12 cellular contexts compared by ENCODE assay signal in the genomic region with DNA sequence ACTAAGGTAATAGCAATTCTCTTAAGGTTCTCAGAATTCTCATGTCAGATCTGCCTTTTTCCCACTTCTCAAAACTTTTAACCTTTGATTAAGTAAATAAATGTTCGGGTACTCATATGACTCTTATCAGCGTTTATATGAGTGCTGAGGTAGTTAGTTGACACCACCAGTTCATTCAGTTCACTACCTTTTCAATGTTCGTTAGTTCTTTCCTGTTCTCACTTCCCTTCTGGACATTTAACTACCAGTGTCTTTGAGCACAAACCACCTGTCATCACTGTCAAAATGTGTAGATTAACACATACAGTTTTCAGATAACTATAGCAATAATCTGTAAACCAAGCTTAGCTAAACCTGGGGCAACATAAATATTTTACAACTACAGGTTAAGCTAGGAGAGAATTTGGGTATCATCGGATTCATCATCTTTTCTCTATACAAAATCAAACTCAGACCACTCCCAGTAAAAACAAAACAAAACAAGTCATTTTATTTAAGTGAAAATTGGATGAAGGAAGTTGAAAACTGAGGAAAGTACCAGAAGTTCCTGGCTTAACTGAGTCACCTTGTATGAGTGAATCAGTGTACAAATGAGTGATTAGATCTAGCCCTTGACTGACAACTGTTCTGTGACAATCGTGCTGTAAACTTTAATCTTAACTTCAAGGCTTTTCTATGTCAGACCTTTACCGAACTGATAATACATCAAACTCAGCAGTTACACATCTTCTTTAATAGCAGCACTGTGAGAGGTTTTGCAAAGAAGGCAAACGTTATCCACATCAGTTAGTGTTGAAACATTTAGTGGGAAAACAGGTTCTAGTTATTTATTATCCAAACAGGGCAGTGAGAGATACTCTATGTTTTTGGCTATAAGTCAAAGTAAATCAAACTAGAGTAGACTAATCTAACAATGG. TPM values are rescaled to one million over a fixed set of nuclear protein-coding genes. Genes with fewer than 3 reads are reported as not detected.
DNase-seq lines count a peak whose midpoint lies in the region; ATAC-seq, FAIRE-seq and TF ChIP-seq lines count a peak whose summit lies in the region.
"Had no signal": no experiment of that assay in that cellular context is flagged by ENCODE, and none has a peak within 500 bp of the region (broad histone marks: within the 10 kb centered on the region; RNA-seq: fewer than 3 reads in every experiment).

No MANE protein-coding gene starts in this region.

- no peak for TF ChIP-seq POLR2A in A549 (IDR thresholded peaks at IDR 0.05; ENCODE audit: low read length)

- H3K9me3 ChIP-seq in A549, result no peaks in the 10 kb centered on the region

- TF ChIP-seq CTCF in A549 (IDR thresholded peaks at IDR 0.05), result no peak

- H3K27ac ChIP-seq in A549, result peak overlapping the region in 1 of 2 experiments; percentile 55; a peak in 1 of 6 replicates
- H3K27ac ChIP-seq: C4-2B had no signal

- intact Hi-C loops in activated T-helper 1 cell treated with anti-CD3 and anti-CD28 coated beads, Interleukin-12 subunit alpha, Interleukin-12 subunit beta, Interleukin-2, Interleukin-4 antibody, amounts not matched to agents 30 ng/mL and 10 ng/mL and 1 ng/mL, durations not matched to agents 14 hours and 24 hours and 36 hours (cut with micrococcal nuclease), result no loop called here

- ATAC-seq in A549 (peak; percentile 26 to 62; a peak in 3 of 6 replicates), GM19043 (IDR thresholded peaks at IDR 0.05; ENCODE audit: low read depth, unreplicated experiment) (peak; percentile 85), HG02970 (IDR thresholded peaks at IDR 0.05; ENCODE audit: low FRiP score, unreplicated experiment) (peak; percentile 82)
- ATAC-seq in activated T-helper 17 cell treated with anti-CD3 and anti-CD28 coated beads, Interleukin-2, amount 50 U/mL, for 72 hours (replicated peaks), result peak; percentile 91
- ATAC-seq: T-cell had no signal

- H3K4me3 Mint-ChIP-seq in activated T-helper 17 cell treated with anti-CD3 and anti-CD28 coated beads, Interleukin-2, amount 50 U/mL, for 72 hours, result no peak overlapping the region
- H3K4me3 Mint-ChIP-seq in activated T-helper 1 cell treated with anti-CD3 and anti-CD28 coated beads, Interleukin-12 subunit alpha, Interleukin-12 subunit beta, Interleukin-2, Interleukin-4 antibody, amounts not matched to agents 30 ng/mL and 10 ng/mL and 1 ng/mL, durations not matched to agents 14 hours and 24 hours and 36 hours, result no peak overlapping the region
- H3K4me3 Mint-ChIP-seq: IgD-negative memory B cell, T-cell had no signal

- CTCF ChIA-PET in A549 (lab: Yijun Ruan, JAX), result interaction anchor here (1.4 kb wide), 1 partner anchor 73 kb away, joined by 3 read pairs; no protein-coding TSS in a partner anchor

- TF ChIP-seq EP300 in A549 (IDR thresholded peaks at IDR 0.05), result no peak

- FAIRE-seq in A549 (lab: Jason Lieb, UNC), result no peak

- H3K27ac Mint-ChIP-seq in activated T-helper 17 cell treated with anti-CD3 and anti-CD28 coated beads, Interleukin-2, amount 50 U/mL, for 72 hours, result peak overlapping the region; percentile 32
- no peak overlapping the region for H3K27ac Mint-ChIP-seq in activated T-helper 1 cell treated with anti-CD3 and anti-CD28 coated beads, Interleukin-12 subunit alpha, Interleukin-12 subunit beta, Interleukin-2, Interleukin-4 antibody, amounts not matched to agents 30 ng/mL and 10 ng/mL and 1 ng/mL, durations not matched to agents 14 hours and 24 hours and 36 hours
- H3K27ac Mint-ChIP-seq: IgD-negative memory B cell, T-cell had no signal

- POLR2A ChIA-PET in A549 (lab: Yijun Ruan, JAX), result no interaction called here

- no peak for TF ChIP-seq RAD21 in A549 (conservative IDR thresholded peaks at IDR 0.05 in 1 of 2, IDR thresholded peaks at IDR 0.05 in 1 of 2)

- 18% methylated on average over 7 of the region's 7 CpGs for WGBS in A549 (ENCODE audit: missing lambda C conversion rate)

- peaks cover 35% of the 10 kb centered on the region; the same call in 2 of the 3 replicates for H3K4me1 ChIP-seq in A549

- H3K4me3 ChIP-seq in A549, result no peak overlapping the region

- DNase-seq in A549 (ENCODE audit: low read depth in 1 of 2, low spot score in 1 of 2) (peak in 1 of 2 experiments; percentile 9), GOT3 (lab: John Stamatoyannopoulos, UW) (no peak), NCI-H1930 (lab: John Stamatoyannopoulos, UW) (no peak), NCI-H2081 (lab: John Stamatoyannopoulos, UW) (no peak)
- no peak for DNase-seq in activated T-helper 1 cell treated with anti-CD3 and anti-CD28 coated beads, Interleukin-12 subunit alpha, Interleukin-12 subunit beta, Interleukin-2, Interleukin-4 antibody, amounts not matched to agents 30 ng/mL and 10 ng/mL and 1 ng/mL, durations not matched to agents 14 hours and 24 hours and 36 hours (ENCODE audit: low spot score)
- DNase-seq: anterior cingulate cortex, T-cell had no signal

- H3K4me2 ChIP-seq in A549, result peak overlapping the region; percentile 51

- H3K36me3 Mint-ChIP-seq in activated T-helper 17 cell treated with anti-CD3 and anti-CD28 coated beads, Interleukin-2, amount 50 U/mL, for 72 hours (ENCODE audit: low read depth), result no peaks in the 10 kb centered on the region
- no peaks in the 10 kb centered on the region for H3K36me3 Mint-ChIP-seq in activated T-helper 1 cell treated with anti-CD3 and anti-CD28 coated beads, Interleukin-12 subunit alpha, Interleukin-12 subunit beta, Interleukin-2, Interleukin-4 antibody, amounts not matched to agents 30 ng/mL and 10 ng/mL and 1 ng/mL, durations not matched to agents 14 hours and 24 hours and 36 hours (ENCODE audit: low read depth)
- H3K36me3 Mint-ChIP-seq: IgD-negative memory B cell, T-cell had no signal

- H3K4me1 Mint-ChIP-seq in activated T-helper 17 cell treated with anti-CD3 and anti-CD28 coated beads, Interleukin-2, amount 50 U/mL, for 72 hours, result peaks cover 10% of the 10 kb centered on the region
- peaks cover 11% of the 10 kb centered on the region for H3K4me1 Mint-ChIP-seq in activated T-helper 1 cell treated with anti-CD3 and anti-CD28 coated beads, Interleukin-12 subunit alpha, Interleukin-12 subunit beta, Interleukin-2, Interleukin-4 antibody, amounts not matched to agents 30 ng/mL and 10 ng/mL and 1 ng/mL, durations not matched to agents 14 hours and 24 hours and 36 hours (ENCODE audit: low read depth)
- H3K4me1 Mint-ChIP-seq: T-cell had no signal

- peaks cover 27% of the 10 kb centered on the region for H3K27me3 Mint-ChIP-seq in activated T-helper 17 cell treated with anti-CD3 and anti-CD28 coated beads, Interleukin-2, amount 50 U/mL, for 72 hours
- H3K27me3 Mint-ChIP-seq in activated T-helper 1 cell treated with anti-CD3 and anti-CD28 coated beads, Interleukin-12 subunit alpha, Interleukin-12 subunit beta, Interleukin-2, Interleukin-4 antibody, amounts not matched to agents 30 ng/mL and 10 ng/mL and 1 ng/mL, durations not matched to agents 14 hours and 24 hours and 36 hours (ENCODE audit: insufficient read depth), result peaks cover 14% of the 10 kb centered on the region

- no peaks in the 10 kb centered on the region for H3K9me3 Mint-ChIP-seq in activated T-helper 17 cell treated with anti-CD3 and anti-CD28 coated beads, Interleukin-2, amount 50 U/mL, for 72 hours
- no peaks in the 10 kb centered on the region for H3K9me3 Mint-ChIP-seq in activated T-helper 1 cell treated with anti-CD3 and anti-CD28 coated beads, Interleukin-12 subunit alpha, Interleukin-12 subunit beta, Interleukin-2, Interleukin-4 antibody, amounts not matched to agents 30 ng/mL and 10 ng/mL and 1 ng/mL, durations not matched to agents 14 hours and 24 hours and 36 hours
- H3K9me3 Mint-ChIP-seq: IgD-negative memory B cell, T-cell had no signal

TF ChIP-seq in A549, 52 proteins besides CTCF, POLR2A, EP300 and RAD21:
- TF ChIP-seq KDM1A (IDR thresholded peaks at IDR 0.05; ENCODE audit: low read depth), result no peak
- TF ChIP-seq TFCP2L1 (CRISPR knock-in tag; IDR thresholded peaks at IDR 0.05), result no peak
- no peak for TF ChIP-seq RNF2 (IDR thresholded peaks at IDR 0.05; ENCODE audit: borderline replicate concordance, low read depth)
- no peak for TF ChIP-seq FOXS1 (CRISPR knock-in tag; IDR thresholded peaks at IDR 0.05)
- TF ChIP-seq, protein P1, sequence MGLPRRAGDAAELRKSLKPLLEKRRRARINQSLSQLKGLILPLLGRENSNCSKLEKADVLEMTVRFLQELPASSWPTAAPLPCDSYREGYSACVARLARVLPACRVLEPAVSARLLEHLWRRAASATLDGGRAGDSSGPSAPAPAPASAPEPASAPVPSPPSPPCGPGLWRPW (IDR thresholded peaks at IDR 0.05), result no peak
- TF ChIP-seq RARB (CRISPR knock-in tag; IDR thresholded peaks at IDR 0.05), result no peak
- no peak for TF ChIP-seq GATA3 (IDR thresholded peaks at IDR 0.05; ENCODE audit: borderline replicate concordance)
- TF ChIP-seq HOXB5 (CRISPR knock-in tag; IDR thresholded peaks at IDR 0.05), result no peak

RNA-seq across cellular contexts. Expression of a gene that starts 41.9 kb away (rescaled TPM):
- polyA plus RNA-seq in A549 (2011; rRNA removed), result 0.05 TPM in 1 of 2 replicates, not detected in the other
- not detected in 2 replicates for polyA plus RNA-seq in A549 (2012; cell fraction: cytosol; rRNA removed)
- not detected in 2 replicates for polyA plus RNA-seq in A549 (2012; cell fraction: nucleus; rRNA removed)
- not detected in 3 replicates for polyA plus RNA-seq in A549 (2017; fragmentation: RNase III; extraction: RNeasy Plus Mini Kit Qiagen cat#74134 plus additional on column Dnase treatment)
- not detected in 2 replicates for polyA minus RNA-seq in A549 (2011; rRNA and poly(A)+ RNA removed)
- total RNA-seq in activated T-helper 17 cell treated with anti-CD3 and anti-CD28 coated beads, Interleukin-2, amount 50 U/mL, for 72 hours, result not detected
- total RNA-seq in activated T-helper 1 cell treated with anti-CD3 and anti-CD28 coated beads, Interleukin-12 subunit alpha, Interleukin-12 subunit beta, Interleukin-2, Interleukin-4 antibody, amounts not matched to agents 30 ng/mL and 10 ng/mL and 1 ng/mL, durations not matched to agents 14 hours and 24 hours and 36 hours, result not detected in 2 replicates
- total RNA-seq: T-cell had no signal
- polyA plus RNA-seq: IgD-negative memory B cell had no signal
